26 cellular contexts compared by ENCODE assay signal in the genomic region with DNA sequence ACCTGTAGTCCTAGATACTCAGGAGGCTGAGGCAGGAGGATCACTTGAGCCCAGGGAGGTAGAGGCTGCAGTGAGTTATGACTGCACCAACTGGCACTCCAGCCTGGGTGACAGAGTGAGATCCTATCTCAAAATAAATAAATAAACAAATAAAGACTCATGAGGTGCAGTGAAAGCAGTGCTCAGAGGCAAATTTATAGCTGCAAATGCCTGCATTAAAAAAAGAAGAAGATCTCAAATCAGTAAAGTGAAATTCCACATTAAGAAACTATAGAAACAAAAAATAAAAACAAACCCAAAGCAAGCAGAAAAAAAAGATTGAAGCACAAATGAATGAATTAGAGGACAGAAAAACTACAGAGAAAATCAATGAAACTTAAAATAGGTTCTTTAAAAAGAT. TPM values are rescaled to one million over a fixed set of nuclear protein-coding genes. Genes with fewer than 3 reads are reported as not detected.
"Had no signal": no experiment of that assay in that cellular context is flagged by ENCODE, and none has a peak within 500 bp of the region (broad histone marks: within the 10 kb centered on the region; RNA-seq: fewer than 3 reads in every experiment).

No MANE protein-coding gene starts in this region.

- FAIRE-seq: colon, endothelial cell of umbilical vein, frontal cortex, islet of Langerhans, keratinocyte had no signal

- H3K4me1 ChIP-seq: esophagus muscularis mucosa, foreskin keratinocyte, gastroesophageal sphincter, heart left ventricle, left lung, lower lobe of right lung had no signal

- H3K27ac ChIP-seq: coronary artery, dorsolateral prefrontal cortex, esophagus muscularis mucosa, foreskin keratinocyte, gastroesophageal sphincter, heart left ventricle, hepatocyte, left lung, lower lobe of right lung had no signal

- H3K4me3 Mint-ChIP-seq: mesothelial cell of epicardium had no signal

- H3K4me3 ChIP-seq: coronary artery, dorsolateral prefrontal cortex, esophagus muscularis mucosa, gastroesophageal sphincter, heart left ventricle, hepatocyte, left lung, lower lobe of right lung, mucosa of descending colon had no signal

- H3K4me1 Mint-ChIP-seq: mesothelial cell of epicardium had no signal

- H3K27ac Mint-ChIP-seq: mesothelial cell of epicardium had no signal

- H3K4me2 ChIP-seq: hepatocyte had no signal

- ATAC-seq: foreskin keratinocyte, gastroesophageal sphincter, heart left ventricle, left cardiac atrium, left lung, left ventricle myocardium superior, lower lobe of right lung, mucosa of descending colon had no signal

- H2AFZ ChIP-seq: hepatocyte had no signal

- DNase-seq: dermis blood vessel endothelial cell; dorsolateral prefrontal cortex; effector CD4-positive, alpha-beta T cell; effector memory CD4-positive, alpha-beta T cell; foreskin keratinocyte; heart left ventricle; hypothalamus; left cardiac atrium; left lung; left ventricle myocardium superior; lower lobe of right lung; mesenchymal stem cell; mucosa of descending colon had no signal

- H3K27me3 ChIP-seq: dorsolateral prefrontal cortex, esophagus muscularis mucosa, foreskin keratinocyte, gastroesophageal sphincter, heart left ventricle, hepatocyte, left lung had no signal

RNA-seq across cellular contexts. Expression of a gene that starts 22.5 kb away (rescaled TPM):
- total RNA-seq: dermis blood vessel endothelial cell, endothelial cell of umbilical vein, epithelial cell of proximal tubule, fibroblast of villous mesenchyme, myocyte had no signal
- polyA plus RNA-seq: foreskin keratinocyte, keratinocyte had no signal
